Comparison of ENCODE assay signal across 32 cellular contexts in the genomic region with DNA sequence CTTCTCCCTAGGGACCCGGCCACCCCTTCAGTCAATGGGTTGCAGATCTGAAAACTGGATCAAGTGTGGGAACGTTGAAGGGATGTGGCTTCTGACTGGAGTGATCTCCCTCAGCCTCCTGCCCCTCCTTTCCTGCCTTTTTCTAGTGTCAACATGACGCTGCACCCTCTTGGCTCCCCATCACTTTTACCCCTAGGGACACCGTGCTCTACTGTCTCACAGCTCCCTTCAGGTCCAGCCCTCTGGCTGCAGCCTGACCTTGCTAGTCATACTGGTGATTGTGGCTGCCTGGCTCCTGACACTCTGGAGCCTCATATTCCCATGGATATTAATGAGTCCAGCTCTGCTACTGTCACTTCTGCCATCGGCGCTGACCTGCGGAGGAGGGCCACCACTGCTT.
"Had no signal": no experiment of that assay in that cellular context is flagged by ENCODE, and none has a peak within 500 bp of the region (broad histone marks: within the 10 kb centered on the region; RNA-seq: fewer than 3 reads in every experiment).

No MANE protein-coding gene starts in this region.

- H3K4me3 ChIP-seq: PC-9 had no signal

- H2AFZ ChIP-seq: PC-9 had no signal

- H3K4me1 Mint-ChIP-seq: activated B cell treated with CpG ODN at 0.5 μM for 24 hours; activated naive CD4-positive, alpha-beta T cell treated with anti-CD3 and anti-CD28 coated beads, Interleukin-2, amount 50 U/mL, for 24 hours; activated naive CD8-positive, alpha-beta T cell treated with anti-CD3 and anti-CD28 coated beads, Interleukin-2, amount 10 ng/mL, durations not matched to agents 7 days and 5 days had no signal

- H3K36me3 Mint-ChIP-seq: activated CD4-positive, alpha-beta memory T cell treated with anti-CD3 and anti-CD28 coated beads for 36 hours; activated naive CD4-positive, alpha-beta T cell treated with anti-CD3 and anti-CD28 coated beads, Interleukin-2, amount 50 U/mL, for 24 hours; activated naive CD8-positive, alpha-beta T cell treated with anti-CD3 and anti-CD28 coated beads, Interleukin-2, amount 10 ng/mL, durations not matched to agents 7 days and 5 days; brain; T-cell had no signal

- DNase-seq: activated B cell treated with CpG ODN at 0.5 μM for 24 hours; activated CD4-positive, alpha-beta memory T cell treated with anti-CD3 and anti-CD28 coated beads for 36 hours; activated CD4-positive, alpha-beta T cell treated with anti-CD3 and anti-CD28 coated beads for 4 hours; activated CD4-positive, alpha-beta T cell treated with anti-CD3 and anti-CD28 coated beads, Interleukin-2, amount 50 U/mL, for 1 hour; activated CD4-positive, CD25-positive, alpha-beta regulatory T cell treated with anti-CD3 and anti-CD28 coated beads, Interleukin-2, amount 50 U/mL, for 72 hours; activated CD8-positive, alpha-beta memory T cell treated with anti-CD3 and anti-CD28 coated beads, Interleukin-2, amount 50 U/mL, for 4 hours; activated naive CD4-positive, alpha-beta T cell treated with Interleukin-2 at 50 U/mL for 16 hours; activated naive CD8-positive, alpha-beta T cell treated with anti-CD3 and anti-CD28 coated beads, Interleukin-2, amount 10 ng/mL, durations not matched to agents 7 days and 5 days; activated T-cell treated with anti-CD3 and anti-CD28 coated beads for 4 hours; activated T-cell treated with anti-CD3 and anti-CD28 coated beads, Interleukin-2, amount 50 U/mL, for 4 hours; caudate nucleus; cerebellar nuclear complex; Karpas-422; KBM-7; NCI-H1105; NCI-H1417 treated with DMSO at 0.1 percent for 48 hours; NCI-H187 treated with DMSO at 0.1 percent for 48 hours; NCI-H2081 treated with DMSO at 0.1 percent for 48 hours; NCI-H226; NCI-H446 treated with DMSO at 0.1 percent for 48 hours; NCI-H524; PC-9; SIG-M5; T-cell; T-helper 17 cell had no signal

- H3K4me2 ChIP-seq: PC-9 had no signal

- H3K27ac Mint-ChIP-seq: activated B cell treated with CpG ODN at 0.5 μM for 24 hours; activated CD4-positive, alpha-beta memory T cell treated with anti-CD3 and anti-CD28 coated beads for 36 hours; activated naive CD4-positive, alpha-beta T cell treated with anti-CD3 and anti-CD28 coated beads, Interleukin-2, amount 50 U/mL, for 24 hours; activated naive CD8-positive, alpha-beta T cell treated with anti-CD3 and anti-CD28 coated beads, Interleukin-2, amount 10 ng/mL, durations not matched to agents 7 days and 5 days; activated T-helper 1 cell treated with anti-CD3 and anti-CD28 coated beads, Interleukin-12 subunit alpha, Interleukin-12 subunit beta, Interleukin-2, Interleukin-4 antibody, amounts not matched to agents 30 ng/mL and 10 ng/mL and 1 ng/mL, durations not matched to agents 14 hours and 24 hours and 36 hours; brain; T-cell; T-helper 17 cell had no signal

- H3K27me3 Mint-ChIP-seq: activated B cell treated with CpG ODN at 0.5 μM for 24 hours; activated CD4-positive, alpha-beta memory T cell treated with anti-CD3 and anti-CD28 coated beads for 36 hours; activated naive CD4-positive, alpha-beta T cell treated with anti-CD3 and anti-CD28 coated beads, Interleukin-2, amount 50 U/mL, for 24 hours; activated naive CD8-positive, alpha-beta T cell treated with anti-CD3 and anti-CD28 coated beads, Interleukin-2, amount 10 ng/mL, durations not matched to agents 7 days and 5 days; T-cell had no signal

- H3K9me3 Mint-ChIP-seq: activated B cell treated with CpG ODN at 0.5 μM for 24 hours; activated CD4-positive, alpha-beta memory T cell treated with anti-CD3 and anti-CD28 coated beads for 36 hours; activated naive CD4-positive, alpha-beta T cell treated with anti-CD3 and anti-CD28 coated beads, Interleukin-2, amount 50 U/mL, for 24 hours; activated naive CD8-positive, alpha-beta T cell treated with anti-CD3 and anti-CD28 coated beads, Interleukin-2, amount 10 ng/mL, durations not matched to agents 7 days and 5 days; activated T-cell treated with anti-CD3 and anti-CD28 coated beads, Interleukin-2, amount 50 U/mL, for 4 hours; activated T-helper 1 cell treated with anti-CD3 and anti-CD28 coated beads, Interleukin-12 subunit alpha, Interleukin-12 subunit beta, Interleukin-2, Interleukin-4 antibody, amounts not matched to agents 30 ng/mL and 10 ng/mL and 1 ng/mL, durations not matched to agents 14 hours and 24 hours and 36 hours; T-cell had no signal

- H3K4me3 Mint-ChIP-seq: activated B cell treated with CpG ODN at 0.5 μM for 24 hours; activated CD4-positive, alpha-beta memory T cell treated with anti-CD3 and anti-CD28 coated beads for 36 hours; activated naive CD4-positive, alpha-beta T cell treated with anti-CD3 and anti-CD28 coated beads, Interleukin-2, amount 50 U/mL, for 24 hours; activated naive CD8-positive, alpha-beta T cell treated with anti-CD3 and anti-CD28 coated beads, Interleukin-2, amount 10 ng/mL, durations not matched to agents 7 days and 5 days; activated T-cell treated with anti-CD3 and anti-CD28 coated beads, Interleukin-2, amount 50 U/mL, for 4 hours; activated T-helper 1 cell treated with anti-CD3 and anti-CD28 coated beads, Interleukin-12 subunit alpha, Interleukin-12 subunit beta, Interleukin-2, Interleukin-4 antibody, amounts not matched to agents 30 ng/mL and 10 ng/mL and 1 ng/mL, durations not matched to agents 14 hours and 24 hours and 36 hours; brain; T-cell; T-helper 17 cell had no signal

- H3K27ac ChIP-seq: PC-9, RWPE1, VCaP had no signal

- ATAC-seq: activated T-cell treated with anti-CD3 and anti-CD28 coated beads, Interleukin-2, amount 50 U/mL, for 4 hours; Right ventricle myocardium inferior; SK-N-SH treated with all-trans-retinoic acid at 6 μM for 48 hours; T-cell; T-helper 17 cell had no signal
